8 cellular contexts compared by ENCODE assay signal in genomic region chr12:123633379-123634141, GRCh38. TPM values are rescaled to one million over a fixed set of nuclear protein-coding genes. Genes with fewer than 3 reads are reported as not detected.
DNase-seq lines count a peak whose midpoint lies in the region; ATAC-seq, FAIRE-seq and TF ChIP-seq lines count a peak whose summit lies in the region.

TSS of gene EIF2B1 (minus strand) at chr12:123633686. CDS start at chr12:123633557, 129 bp downstream.
TSS of gene GTF2H3 (plus strand) at chr12:123633829. CDS start at chr12:123633860, 31 bp downstream.

- no peaks in the 10 kb centered on the region for H4K20me1 ChIP-seq in HepG2 (ENCODE audit: insufficient read depth, low read length)

- peaks cover 11 to 20% of the 10 kb centered on the region in 2 experiments; a peak in 4 of 5 replicates for H3K36me3 ChIP-seq in HepG2 (replicated peaks in 1 of 2; ENCODE audit: control insufficient read depth in 1 of 2, insufficient read depth in 2 of 2, low read length in 2 of 2)

- no peaks in the 10 kb centered on the region; a peak in 1 of 5 replicates for H3K27me3 ChIP-seq in HepG2 (ENCODE audit: control insufficient read depth in 1 of 2, insufficient read depth in 2 of 2, low read length in 2 of 2)

- H3K4me3 ChIP-seq in HepG2 (replicated peaks in 1 of 3; ENCODE audit: insufficient read depth in 1 of 3, low read depth in 2 of 3, low read length in 3 of 3), result peak within 1 kb of the TSS; percentile 91 to 98 (median 96)

- H3K27ac ChIP-seq in C4-2B, result peak within 1 kb of the TSS; percentile 80
- peak within 1 kb of the TSS; percentile 91 for H3K27ac ChIP-seq in HepG2 (ENCODE audit: extremely low read length, insufficient read depth, low read length)

- no peaks in the 10 kb centered on the region for H3K9me3 ChIP-seq in HepG2 (ENCODE audit: low read length)

- CTCF ChIA-PET in HepG2 (lab: Yijun Ruan, JAX; ENCODE audit: low intra/inter-chr PET ratio, low total read pairs), result no interaction called here

- TF ChIP-seq EP300 in HepG2 (IDR thresholded peaks at IDR 0.05; ENCODE audit: low read depth in 2 of 2, low read length in 2 of 2), result peak in 1 of 2 experiments; percentile 56; a peak in 1 of 4 replicates
- TF ChIP-seq EP300 in HepG2 (CRISPR knock-in tag; IDR thresholded peaks at IDR 0.05; ENCODE audit: borderline replicate concordance), result no peak

- peak within 1 kb of the TSS; percentile 99 for H3K9ac ChIP-seq in HepG2 (ENCODE audit: insufficient read depth, low read depth, low read length)

- peak; percentile 99 for DNase-seq in NCI-H774 (lab: John Stamatoyannopoulos, UW)
- DNase-seq in activated CD4-positive, alpha-beta T cell treated with anti-CD3 and anti-CD28 coated beads, Interleukin-2, amount 50 U/mL, for 4 hours, result peak; percentile 94
- DNase-seq in dermis blood vessel endothelial cell, result peak; percentile 97
- peak; percentile 96 for DNase-seq in HepG2 (ENCODE audit: low spot score)
- peak; percentile 96 for DNase-seq in stimulated activated CD4-positive, alpha-beta T cell treated with anti-CD3 and anti-CD28 coated beads, Interleukin-4, amount 100 ng/mL, for 1 hour

- peaks cover 16% of the 10 kb centered on the region for H3K4me1 ChIP-seq in HepG2 (ENCODE audit: insufficient read depth, low read length)

- peak; percentile 86 for FAIRE-seq in HepG2 (lab: Jason Lieb, UNC)

- intact Hi-C loops in HepG2 (cut with micrococcal nuclease; ENCODE audit: unreplicated experiment), result no loop called here

- in situ Hi-C loops in HepG2 (cut with HindIII; ENCODE audit: extremely low pct_ligation_motif_present, low pct_unique_long_range_greater_than_20kb), result no loop called here

- peak within 1 kb of the TSS; percentile 82 for H3K4me2 ChIP-seq in HepG2 (ENCODE audit: low read depth, low read length)

- peak within 1 kb of the TSS; percentile 23 for H2AFZ ChIP-seq in HepG2 (ENCODE audit: low read length)

- WGBS in HepG2 (ENCODE audit: low lambda C conversion rate), result under 1% methylated on average over 12 of the region's 52 CpGs

- ATAC-seq in GM19395 (IDR thresholded peaks at IDR 0.05; ENCODE audit: unreplicated experiment) (peak; percentile 96), HG03565 (IDR thresholded peaks at IDR 0.05; ENCODE audit: unreplicated experiment) (peak; percentile 90), HepG2 (peak; percentile 98)

- POLR2A ChIA-PET in HepG2 (lab: Yijun Ruan, JAX), result interaction anchor here (1.3 kb wide), 2 partner anchors 78 to 268 kb away, joined by 3 to 8 read pairs; partner anchors contain the start of gene ATP6V0A2

- TF ChIP-seq CTCF in C4-2B (conservative IDR thresholded peaks at IDR 0.05), result no peak
- TF ChIP-seq CTCF in HepG2 (CRISPR knock-in tag; IDR thresholded peaks at IDR 0.05), result peak; percentile 43

- peak; percentile 46 for TF ChIP-seq RAD21 in HepG2 (CRISPR knock-in tag; IDR thresholded peaks at IDR 0.05)

- peaks cover 30% of the 10 kb centered on the region for H3K79me2 ChIP-seq in HepG2 (ENCODE audit: insufficient read depth, low read length)

- TF ChIP-seq POLR2A in HepG2 (IDR thresholded peaks at IDR 0.05; ENCODE audit: insufficient read depth in 1 of 2, low read depth in 2 of 2, low read length in 2 of 2), result peak; percentile 98 to 99

- BruUV-seq in HepG2 (replicated peaks; lab: Mats Ljungman, UMichigan), result no TSS peak

TF ChIP-seq in HepG2, 621 proteins besides CTCF, POLR2A, EP300 and RAD21 (continues in another document):
- TF ChIP-seq ZNF768 (CRISPR knock-in tag; IDR thresholded peaks at IDR 0.05) (peak; percentile 69; the same call in 1 of the 2 replicates), PRPF4 (IDR thresholded peaks at IDR 0.05; ENCODE audit: low read depth, low read length, poor library complexity, severe bottlenecking) (no peak), ZNF367 (CRISPR knock-in tag; IDR thresholded peaks at IDR 0.05; ENCODE audit: borderline replicate concordance) (no peak), ZNF264 (CRISPR knock-in tag; IDR thresholded peaks at IDR 0.05) (0 out of 2 replicates have a peak, but pooled peaks have one; percentile 68), E2F5 (CRISPR knock-in tag; conservative IDR thresholded peaks at IDR 0.05) (peak; percentile 56; the same call in 1 of the 2 replicates), ZNF619 (CRISPR knock-in tag; IDR thresholded peaks at IDR 0.05) (peak; percentile 97), ZNF333 (CRISPR knock-in tag; IDR thresholded peaks at IDR 0.05; ENCODE audit: borderline replicate concordance) (no peak), ZNF143 (CRISPR knock-in tag; IDR thresholded peaks at IDR 0.05) (peak; percentile 78), ZNF24 (IDR thresholded peaks at IDR 0.05) (peak; percentile 45; the same call in 1 of the 2 replicates), ZNF33B (CRISPR knock-in tag; IDR thresholded peaks at IDR 0.05) (peak; percentile 39; the same call in 1 of the 2 replicates), ZNF468 (CRISPR knock-in tag; IDR thresholded peaks at IDR 0.05) (peak; percentile 84; the same call in 1 of the 2 replicates), KLF16 (CRISPR knock-in tag; IDR thresholded peaks at IDR 0.05) (peak in 1 of 2 experiments; percentile 93; a peak in 2 of 4 replicates), HCFC1 (IDR thresholded peaks at IDR 0.05; ENCODE audit: low read depth, low read length) (peak; percentile 95), ZNF451 (CRISPR knock-in tag; IDR thresholded peaks at IDR 0.05) (peak; percentile 97), KAT2B (IDR thresholded peaks at IDR 0.05; ENCODE audit: borderline replicate concordance, low read depth, low read length) (no peak), ZNF224 (CRISPR knock-in tag; IDR thresholded peaks at IDR 0.05) (no peak), ZNF546 (CRISPR knock-in tag; conservative IDR thresholded peaks at IDR 0.05) (0 out of 2 replicates have a peak, but pooled peaks have one; percentile 49), POLR2G (IDR thresholded peaks at IDR 0.05; ENCODE audit: low read depth, low read length) (peak; percentile 99), HNRNPH1 (optimal IDR thresholded peaks at IDR 0.05; ENCODE audit: low read depth, low read length) (no peak)

RNA-seq across cellular contexts. Expression of gene EIF2B1, which starts in this region (rescaled TPM):
- 77.3 and 96.1 TPM in 2 replicates for total RNA-seq in dermis blood vessel endothelial cell
- 37.4 and 45.1 TPM in 2 replicates for total RNA-seq in HepG2 (2016; rRNA removed; fragmentation: Illumina TruSeq; extraction: Trizol)
- total RNA-seq in HepG2 (2016; cell fraction: cytosol; rRNA removed; fragmentation: Illumina TruSeq; extraction: Trizol; ENCODE audit: low read depth), result 6.1 and 6.7 TPM in 2 replicates
- total RNA-seq in HepG2 (2016; cell fraction: insoluble cytoplasmic fraction; rRNA removed; fragmentation: Illumina TruSeq; extraction: Trizol), result 35.8 and 45.7 TPM in 2 replicates
- total RNA-seq in HepG2 (2016; cell fraction: membrane; rRNA removed; fragmentation: Illumina TruSeq; extraction: Trizol), result 12.7 and 13.4 TPM in 2 replicates
- 21.2 TPM in 2 replicates for total RNA-seq in HepG2 (2016; cell fraction: nucleus; rRNA removed; fragmentation: Illumina TruSeq; extraction: Trizol)
- 18.7 and 20.1 TPM in 2 replicates for polyA plus RNA-seq in HepG2 (2011; rRNA removed)
- polyA plus RNA-seq in HepG2 (2011; cell fraction: cytosol; rRNA removed), result 13.7 and 16.6 TPM in 2 replicates
- 34.5 and 45.8 TPM in 2 replicates for polyA plus RNA-seq in HepG2 (2011; cell fraction: nucleus; rRNA removed)
- polyA plus RNA-seq in HepG2 (2012), result 20.4 and 24.1 TPM in 2 replicates
- 5.1 and 5.6 TPM in 2 replicates for polyA plus RNA-seq in HepG2 (2016; cell fraction: cytosol; fragmentation: Illumina TruSeq; extraction: Trizol; ENCODE audit: low read depth)
- 50.2 and 53.5 TPM in 2 replicates for polyA plus RNA-seq in HepG2 (2016; cell fraction: insoluble cytoplasmic fraction; fragmentation: Illumina TruSeq; extraction: Trizol; ENCODE audit: low read depth)
- polyA plus RNA-seq in HepG2 (2016; cell fraction: membrane; fragmentation: Illumina TruSeq; extraction: Trizol; ENCODE audit: low read depth), result 10.5 and 10.8 TPM in 2 replicates
- polyA plus RNA-seq in HepG2 (2016; cell fraction: nucleus; fragmentation: Illumina TruSeq; extraction: Trizol; ENCODE audit: insufficient read depth, low read depth), result 37.5 and 40.1 TPM in 2 replicates
- 6.3 and 19.6 TPM in 2 replicates for polyA minus RNA-seq in HepG2 (2011; rRNA and poly(A)+ RNA removed; ENCODE audit: low replicate concordance)
- 5.5 and 6.0 TPM in 2 replicates for polyA minus RNA-seq in HepG2 (2011; cell fraction: cytosol; rRNA and poly(A)+ RNA removed)
- 15.8 and 17.0 TPM in 2 replicates for polyA minus RNA-seq in HepG2 (2011; cell fraction: nucleus; rRNA and poly(A)+ RNA removed)

RNA-seq across cellular contexts. Expression of gene GTF2H3, which starts in this region (rescaled TPM):
- total RNA-seq in dermis blood vessel endothelial cell, result 38.5 and 50.7 TPM in 2 replicates
- 58.8 and 88.6 TPM in 2 replicates for total RNA-seq in HepG2 (2016; rRNA removed; fragmentation: Illumina TruSeq; extraction: Trizol)
- total RNA-seq in HepG2 (2016; cell fraction: cytosol; rRNA removed; fragmentation: Illumina TruSeq; extraction: Trizol; ENCODE audit: low read depth), result 15.1 and 15.3 TPM in 2 replicates
- total RNA-seq in HepG2 (2016; cell fraction: insoluble cytoplasmic fraction; rRNA removed; fragmentation: Illumina TruSeq; extraction: Trizol), result 59.9 and 91.7 TPM in 2 replicates
- total RNA-seq in HepG2 (2016; cell fraction: membrane; rRNA removed; fragmentation: Illumina TruSeq; extraction: Trizol), result 10.1 and 11.7 TPM in 2 replicates
- 31.6 and 37.7 TPM in 2 replicates for total RNA-seq in HepG2 (2016; cell fraction: nucleus; rRNA removed; fragmentation: Illumina TruSeq; extraction: Trizol)
- polyA plus RNA-seq in HepG2 (2011; rRNA removed), result 24.6 and 35.8 TPM in 2 replicates
- 18.5 and 28.8 TPM in 2 replicates for polyA plus RNA-seq in HepG2 (2011; cell fraction: cytosol; rRNA removed)
- polyA plus RNA-seq in HepG2 (2011; cell fraction: nucleus; rRNA removed), result 9.9 and 10.3 TPM in 2 replicates
- 25.9 and 38.9 TPM in 2 replicates for polyA plus RNA-seq in HepG2 (2012)
- polyA plus RNA-seq in HepG2 (2016; cell fraction: cytosol; fragmentation: Illumina TruSeq; extraction: Trizol; ENCODE audit: low read depth), result 2.0 and 2.1 TPM in 2 replicates
- 54.9 and 61.2 TPM in 2 replicates for polyA plus RNA-seq in HepG2 (2016; cell fraction: insoluble cytoplasmic fraction; fragmentation: Illumina TruSeq; extraction: Trizol; ENCODE audit: low read depth)
- 4.9 and 5.3 TPM in 2 replicates for polyA plus RNA-seq in HepG2 (2016; cell fraction: membrane; fragmentation: Illumina TruSeq; extraction: Trizol; ENCODE audit: low read depth)
- polyA plus RNA-seq in HepG2 (2016; cell fraction: nucleus; fragmentation: Illumina TruSeq; extraction: Trizol; ENCODE audit: insufficient read depth, low read depth), result 35.7 and 38.8 TPM in 2 replicates
- polyA minus RNA-seq in HepG2 (2011; rRNA and poly(A)+ RNA removed; ENCODE audit: low replicate concordance), result 23.9 and 24.4 TPM in 2 replicates
- polyA minus RNA-seq in HepG2 (2011; cell fraction: cytosol; rRNA and poly(A)+ RNA removed), result 17.9 and 24.5 TPM in 2 replicates
- polyA minus RNA-seq in HepG2 (2011; cell fraction: nucleus; rRNA and poly(A)+ RNA removed), result 25.1 and 33.9 TPM in 2 replicates

Comparison
In these comparisons a context has a peak if more than half of its experiments do, and no peak if none do; other contexts are left out.
1. Peak in every context shown above with its lines: DNase-seq, ATAC-seq, H3K4me3 ChIP-seq and H3K27ac ChIP-seq.